ENCODE assay signal across 21 cellular contexts in the genomic region with DNA sequence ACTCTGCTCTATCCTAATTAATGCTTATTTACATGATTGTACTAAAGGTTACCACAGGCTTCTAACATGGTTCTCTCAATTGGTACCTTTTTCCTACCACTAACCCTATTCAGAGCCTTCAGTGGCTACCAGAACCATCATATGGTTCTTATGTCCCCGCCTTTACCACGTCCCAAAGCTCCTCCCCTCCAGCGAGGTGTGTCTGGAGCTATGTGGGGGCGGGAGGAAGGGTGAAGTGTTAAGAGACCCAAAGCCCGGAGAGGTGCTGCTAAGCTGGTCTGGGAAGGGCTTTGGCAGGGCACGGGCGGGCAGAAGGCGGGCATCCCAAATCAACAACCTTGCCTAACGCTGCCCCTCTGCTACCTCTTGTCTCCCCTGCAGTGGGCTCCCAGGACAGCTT. TPM values are rescaled to one million over a fixed set of nuclear protein-coding genes. Genes with fewer than 3 reads are reported as not detected.
DNase-seq lines count a peak whose midpoint lies in the region; ATAC-seq and TF ChIP-seq lines count a peak whose summit lies in the region.
"Had no signal": no experiment of that assay in that cellular context is flagged by ENCODE, and none has a peak within 500 bp of the region (broad histone marks: within the 10 kb centered on the region; RNA-seq: fewer than 3 reads in every experiment).

No MANE protein-coding gene starts in this region.

- no peak overlapping the region for H3K9ac ChIP-seq in mammary epithelial cell (ENCODE audit: insufficient read depth, low read length)

- H3K4me3 Mint-ChIP-seq in WTC11, result no peak overlapping the region
- H3K4me3 Mint-ChIP-seq: activated CD8-positive, alpha-beta memory T cell treated with anti-CD3 and anti-CD28 coated beads, Interleukin-2, amount 10 ng/mL, durations not matched to agents 7 days and 5 days had no signal

- H3K4me3 ChIP-seq in breast epithelium (peak overlapping the region; percentile 25 to 31 (median 25)), mammary epithelial cell (replicated peaks in 1 of 3; ENCODE audit: insufficient read depth in 1 of 3, low read depth in 2 of 3, low read length in 3 of 3) (no peak overlapping the region), stomach (peak overlapping the region in 3 of 4 donors; percentile 11 to 32 (median 23))
- H3K4me3 ChIP-seq: body of pancreas had no signal

- dilution Hi-C loops in mammary epithelial cell (cut with HindIII; ENCODE audit: low sequenced_read_pairs), result no loop called here

- no peak overlapping the region for H2AFZ ChIP-seq in mammary epithelial cell (ENCODE audit: low read depth, low read length)

- BruUV-seq in mammary epithelial cell (replicated peaks; lab: Mats Ljungman, UMichigan), result no TSS peak

- CTCF ChIA-PET in mammary epithelial cell (lab: Charles Lee; ENCODE audit: low non-redundant PET), result interaction anchor here (0.5 kb wide), 1 partner anchor 485 kb away, joined by 13 read pairs; no protein-coding TSS in a partner anchor
- CTCF ChIA-PET in WTC11 (lab: Charles Lee), result interaction anchor here (0.8 to 4.1 kb wide), 4 partner anchors 9 to 310 kb away, joined by 3 to 27 read pairs (median 4); no protein-coding TSS in a partner anchor

- intact Hi-C loops in breast epithelium (cut with DNase I; ENCODE audit: low total_unique reads) (no loop called here), mammary epithelial cell (cut with micrococcal nuclease) (no loop called here), stomach (cut with DNase I; ENCODE audit: low total_unique reads) (no loop called here)

- H3K4me1 Mint-ChIP-seq in WTC11, result no peaks in the 10 kb centered on the region
- H3K4me1 Mint-ChIP-seq: activated CD8-positive, alpha-beta memory T cell treated with anti-CD3 and anti-CD28 coated beads, Interleukin-2, amount 10 ng/mL, durations not matched to agents 7 days and 5 days had no signal

- ATAC-seq in WTC11, result peak; percentile 62
- ATAC-seq in foreskin keratinocyte, result peak; percentile 16
- ATAC-seq: activated CD8-positive, alpha-beta memory T cell treated with anti-CD3 and anti-CD28 coated beads, Interleukin-2, amount 10 ng/mL, durations not matched to agents 7 days and 5 days; body of pancreas had no signal

- no peak for TF ChIP-seq POLR2A in breast epithelium (IDR thresholded peaks at IDR 0.05)
- no peak for TF ChIP-seq POLR2A in stomach (IDR thresholded peaks at IDR 0.05)

- no peaks in the 10 kb centered on the region for H3K9me3 Mint-ChIP-seq in WTC11

- H3K27ac ChIP-seq in breast epithelium (no peak overlapping the region), mammary epithelial cell (ENCODE audit: insufficient read depth, low read depth, low read length) (no peak overlapping the region), foreskin keratinocyte (no peak overlapping the region), stomach (peak overlapping the region in 2 of 5 donors; percentile 9 to 38)
- H3K27ac ChIP-seq: body of pancreas, WERI-Rb-1 had no signal

- H3K27me3 ChIP-seq in breast epithelium (no peaks in the 10 kb centered on the region), mammary epithelial cell (ENCODE audit: insufficient read depth, low read length) (no peaks in the 10 kb centered on the region), foreskin keratinocyte (no peaks in the 10 kb centered on the region), stomach (no peaks in the 10 kb centered on the region)
- H3K27me3 ChIP-seq: body of pancreas had no signal

- WGBS in mammary epithelial cell (ENCODE audit: low coverage, missing lambda C conversion rate), result 96% methylated on average over 9 of the region's 9 CpGs
- 73 to 90% (median 86%) methylated on average over 5 to 9 of the region's 9 CpGs for WGBS in stomach, 5 donors

- H3K4me1 ChIP-seq in breast epithelium (no peaks in the 10 kb centered on the region), mammary epithelial cell (ENCODE audit: insufficient read depth, low read length) (peaks cover 12% of the 10 kb centered on the region), foreskin keratinocyte (peaks cover under 1% of the 10 kb centered on the region), stomach (peaks cover 0 to 2% (median 0%) of the 10 kb centered on the region in 4 donors)
- H3K4me1 ChIP-seq: body of pancreas had no signal

- H3K36me3 ChIP-seq in breast epithelium (no peaks in the 10 kb centered on the region), mammary epithelial cell (ENCODE audit: insufficient read depth, low read length) (no peaks in the 10 kb centered on the region), stomach (peaks cover 6 to 30% (median 27%) of the 10 kb centered on the region in 4 donors)

- H3K9me3 ChIP-seq in breast epithelium, result no peaks in the 10 kb centered on the region
- H3K9me3 ChIP-seq in mammary epithelial cell (replicated peaks; ENCODE audit: insufficient read depth, low read length), result no peaks in the 10 kb centered on the region
- H3K9me3 ChIP-seq in stomach, result no peaks in the 10 kb centered on the region
- H3K9me3 ChIP-seq: body of pancreas had no signal

- H3K27me3 Mint-ChIP-seq in WTC11 (ENCODE audit: low read depth), result no peaks in the 10 kb centered on the region

- no peaks in the 10 kb centered on the region for H4K20me1 ChIP-seq in mammary epithelial cell (ENCODE audit: insufficient read depth, low read length)

- in situ Hi-C loops in mammary epithelial cell (cut with MboI; ENCODE audit: low sequenced_read_pairs in 2 of 2), result no loop called here

- POLR2A ChIA-PET in WTC11 (lab: Charles Lee), result no interaction called here

- TF ChIP-seq CTCF in breast epithelium (IDR thresholded peaks at IDR 0.05) (no peak), mammary epithelial cell (conservative IDR thresholded peaks at IDR 0.05 in 1 of 2, IDR thresholded peaks at IDR 0.05 in 1 of 2; ENCODE audit: extremely low read depth in 1 of 2, insufficient read depth in 1 of 2, low read depth in 1 of 2, low read length in 2 of 2) (no peak), WTC11 (IDR thresholded peaks at IDR 0.05) (no peak), foreskin keratinocyte (conservative IDR thresholded peaks at IDR 0.05) (no peak), stomach (IDR thresholded peaks at IDR 0.05) (no peak)

- H3K27ac Mint-ChIP-seq in WTC11, result no peak overlapping the region
- H3K27ac Mint-ChIP-seq: activated CD8-positive, alpha-beta memory T cell treated with anti-CD3 and anti-CD28 coated beads, Interleukin-2, amount 10 ng/mL, durations not matched to agents 7 days and 5 days had no signal

- no peak for DNase-seq in breast epithelium (ENCODE audit: low spot score in 2 of 2)
- DNase-seq in mammary epithelial cell, result no peak
- no peak for DNase-seq in WTC11 (ENCODE audit: low spot score)
- no peak for DNase-seq in foreskin keratinocyte
- DNase-seq in stomach, result no peak
- DNase-seq in DMS53 (lab: John Stamatoyannopoulos, UW), result no peak
- no peak for DNase-seq in NK-92 treated with Interleukin-12 subunit alpha and Interleukin-12 subunit beta, amount 100 ng/mL, for 24 hours (lab: John Stamatoyannopoulos, UW)
- no peak for DNase-seq in A172 (ENCODE audit: low spot score)
- DNase-seq: activated CD8-positive, alpha-beta memory T cell treated with anti-CD3 and anti-CD28 coated beads, Interleukin-2, amount 10 ng/mL, durations not matched to agents 7 days and 5 days; activated gamma-delta T cell treated with Interleukin-2 at 50 U/mL for 16 hours; body of pancreas; effector CD8-positive, alpha-beta T cell; mesendoderm; NCI-H187; OCI-M1; SW 1271; WERI-Rb-1 had no signal

- TF ChIP-seq EP300 in stomach (IDR thresholded peaks at IDR 0.05), result no peak

- H3K79me2 ChIP-seq in mammary epithelial cell (ENCODE audit: insufficient read depth, low read length), result no peaks in the 10 kb centered on the region

- H3K4me2 ChIP-seq in mammary epithelial cell (ENCODE audit: insufficient read depth, low read depth, low read length), result no peak overlapping the region

- H3K36me3 Mint-ChIP-seq in WTC11, result peaks cover 2% of the 10 kb centered on the region; the same call in 1 of the 2 replicates
- H3K36me3 Mint-ChIP-seq: activated CD8-positive, alpha-beta memory T cell treated with anti-CD3 and anti-CD28 coated beads, Interleukin-2, amount 10 ng/mL, durations not matched to agents 7 days and 5 days had no signal

TF ChIP-seq in WTC11, 78 proteins besides CTCF, POLR2A, EP300 and RAD21 (continues in another document):
- TF ChIP-seq, protein P1, sequence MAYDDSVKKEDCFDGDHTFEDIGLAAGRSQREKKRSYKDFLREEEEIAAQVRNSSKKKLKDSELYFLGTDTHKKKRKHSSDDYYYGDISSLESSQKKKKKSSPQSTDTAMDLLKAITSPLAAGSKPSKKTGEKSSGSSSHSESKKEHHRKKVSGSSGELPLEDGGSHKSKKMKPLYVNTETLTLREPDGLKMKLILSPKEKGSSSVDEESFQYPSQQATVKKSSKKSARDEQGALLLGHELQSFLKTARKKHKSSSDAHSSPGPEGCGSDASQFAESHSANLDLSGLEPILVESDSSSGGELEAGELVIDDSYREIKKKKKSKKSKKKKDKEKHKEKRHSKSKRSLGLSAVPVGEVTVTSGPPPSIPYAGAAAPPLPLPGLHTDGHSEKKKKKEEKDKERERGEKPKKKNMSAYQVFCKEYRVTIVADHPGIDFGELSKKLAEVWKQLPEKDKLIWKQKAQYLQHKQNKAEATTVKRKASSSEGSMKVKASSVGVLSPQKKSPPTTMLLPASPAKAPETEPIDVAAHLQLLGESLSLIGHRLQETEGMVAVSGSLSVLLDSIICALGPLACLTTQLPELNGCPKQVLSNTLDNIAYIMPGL (CRISPR knock-in tag; IDR thresholded peaks at IDR 0.05), result no peak

RNA-seq across cellular contexts. Expression of gene SPATA46, which starts 10.0 kb away (rescaled TPM):
- not detected for total RNA-seq in breast epithelium
- not detected for total RNA-seq in mammary epithelial cell
- not detected for polyA plus RNA-seq in mammary epithelial cell
- not detected for polyA minus RNA-seq in mammary epithelial cell
- total RNA-seq in WTC11 (2021), result not detected in 3 replicates
- not detected in 2 replicates for total RNA-seq in foreskin keratinocyte
- polyA plus RNA-seq in foreskin keratinocyte, result not detected in 2 replicates
- not detected for total RNA-seq in stomach
- polyA plus RNA-seq in stomach, result not detected
- total RNA-seq in A172 (2014; rRNA removed; shearing (Covaris generic)), result not detected in 2 replicates
- total RNA-seq: A673; activated CD8-positive, alpha-beta memory T cell treated with anti-CD3 and anti-CD28 coated beads, Interleukin-2, amount 10 ng/mL, durations not matched to agents 7 days and 5 days; body of pancreas; HT-29; M059J; NCI-H460 had no signal

RNA-seq across cellular contexts. Expression of gene C1orf226, which starts 14.9 kb away (rescaled TPM):
- total RNA-seq in breast epithelium (10 to 100 TPM in 2 of 3 donors, 1 to 10 TPM in 1; 4.2 to 21.1 (median 13.8) TPM), mammary epithelial cell (1 to 10 TPM; 1.5 to 2.2 TPM), WTC11 (2021) (15.7 to 21.4 TPM (median 18.8 TPM) in 3 replicates), foreskin keratinocyte (0.71 TPM in 2 replicates), stomach (10 to 100 TPM in 3 of 5 donors, 1 to 10 TPM in 2; 2.9 to 14.0 (median 13.2) TPM)
- polyA plus RNA-seq in mammary epithelial cell (0.62 TPM), foreskin keratinocyte (0.42 and 0.49 TPM in 2 replicates), stomach (1 to 10 TPM; 2.4 to 3.7 (median 2.7) TPM)
- polyA minus RNA-seq in mammary epithelial cell, result 4.2 TPM
- total RNA-seq in A172 (2014; rRNA removed; shearing (Covaris generic)), result 1.9 and 2.9 TPM in 2 replicates
- total RNA-seq: activated CD8-positive, alpha-beta memory T cell treated with anti-CD3 and anti-CD28 coated beads, Interleukin-2, amount 10 ng/mL, durations not matched to agents 7 days and 5 days had no signal

RNA-seq across cellular contexts. Expression of gene SH2D1B, which starts 45.3 kb away (rescaled TPM):
- total RNA-seq in breast epithelium (under 1 TPM in 1 of 3 donors, not detected in 2; 0.33 TPM), mammary epithelial cell (not detected), WTC11 (2021) (not detected in 3 replicates), foreskin keratinocyte (not detected in 2 replicates), stomach (under 1 TPM in 1 of 5 donors, not detected in 4; 0.73 TPM)
- polyA plus RNA-seq in mammary epithelial cell (0.05 TPM), foreskin keratinocyte (not detected in 2 replicates), stomach (under 1 TPM in 1 of 3 donors, not detected in 2; 0.33 TPM)
- not detected for polyA minus RNA-seq in mammary epithelial cell
- 0.03 and 0.05 TPM in 2 replicates for total RNA-seq in A172 (2014; rRNA removed; shearing (Covaris generic))
- total RNA-seq: activated CD8-positive, alpha-beta memory T cell treated with anti-CD3 and anti-CD28 coated beads, Interleukin-2, amount 10 ng/mL, durations not matched to agents 7 days and 5 days; body of pancreas; HT-29; NCI-H460 had no signal

Comparison
In these comparisons a context has a peak if more than half of its experiments do, and no peak if none do; other contexts are left out.
1. H3K4me3 ChIP-seq: peak in breast epithelium (3 of 3) and stomach (3 of 4); none in mammary epithelial cell (0 of 3).